8 cellular contexts compared by ENCODE assay signal in genomic region chr2:157004789-157005188, GRCh38.
"Had no signal": no experiment of that assay in that cellular context is flagged by ENCODE, and none has a peak within 500 bp of the region (broad histone marks: within the 10 kb centered on the region; RNA-seq: fewer than 3 reads in every experiment).

No MANE protein-coding gene starts in this region.

- H3K4me3 ChIP-seq: GM23248, GM23338, HAP-1 had no signal

- DNase-seq: GM23248, GOT3, H7, H9, HCEC 1CT, HFFc6 had no signal

- H2AFZ ChIP-seq: GM23248, GM23338 had no signal

- H3K9me3 ChIP-seq: HAP-1 had no signal

- H3K27ac ChIP-seq: GM23248 had no signal

- H3K4me2 ChIP-seq: GM23338 had no signal

- H3K9ac ChIP-seq: GM23248 had no signal

- H3K36me3 ChIP-seq: HAP-1 had no signal
